11 cellular contexts compared by ENCODE assay signal in the genomic region with DNA sequence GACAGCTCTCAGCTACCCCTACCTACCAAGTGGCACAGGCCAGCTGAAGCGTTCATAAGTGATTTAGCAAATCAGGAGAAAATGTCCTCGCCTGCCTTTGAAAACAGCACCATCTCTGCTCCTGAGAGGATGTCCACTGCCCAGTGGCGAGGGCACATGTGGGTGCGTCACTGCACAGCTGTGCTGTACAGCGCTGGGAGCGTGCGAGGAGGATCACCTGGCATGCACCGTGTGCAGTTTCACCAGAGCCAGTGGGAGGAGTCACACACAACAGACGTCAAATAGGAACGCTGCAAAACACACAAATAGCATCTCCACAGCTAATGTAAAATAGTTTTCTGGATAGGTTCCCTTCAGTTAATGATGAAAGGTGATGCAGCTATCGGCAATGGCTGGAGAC.
DNase-seq lines count a peak whose midpoint lies in the region; ATAC-seq, FAIRE-seq and TF ChIP-seq lines count a peak whose summit lies in the region.
"Had no signal": no experiment of that assay in that cellular context is flagged by ENCODE, and none has a peak within 500 bp of the region (broad histone marks: within the 10 kb centered on the region; RNA-seq: fewer than 3 reads in every experiment).

No MANE protein-coding gene starts in this region.

- TF ChIP-seq CTCF in neutrophil (IDR thresholded peaks at IDR 0.05) (no peak), uterus (IDR thresholded peaks at IDR 0.05) (no peak)

- peak overlapping the region; percentile 27 to 48 for H3K4me3 ChIP-seq in duodenal mucosa (ENCODE audit: low read depth in 1 of 2, low read length in 2 of 2)
- H3K4me3 ChIP-seq in neutrophil (ENCODE audit: low read depth in 1 of 2, low read length in 1 of 2), result no peak overlapping the region
- no peak overlapping the region for H3K4me3 ChIP-seq in uterus

- H3K27me3 ChIP-seq in duodenal mucosa (ENCODE audit: control insufficient read depth in 1 of 2, insufficient read depth in 2 of 2, low read length in 2 of 2), result no peaks in the 10 kb centered on the region
- H3K27me3 ChIP-seq in neutrophil, result no peaks in the 10 kb centered on the region
- H3K27me3 ChIP-seq in uterus, result no peaks in the 10 kb centered on the region

- intact Hi-C loops in uterus (cut with DNase I; ENCODE audit: low total_unique reads), result no loop called here

- H3K36me3 ChIP-seq in duodenal mucosa (ENCODE audit: control insufficient read depth in 1 of 2, insufficient read depth in 2 of 2, low read length in 2 of 2) (no peaks in the 10 kb centered on the region), neutrophil (peaks cover 36% of the 10 kb centered on the region), uterus (no peaks in the 10 kb centered on the region)

- FAIRE-seq in frontal cortex (lab: Jason Lieb, UNC), result no peak

- peak overlapping the region in 1 of 2 donors; percentile 41 for H3K9ac ChIP-seq in duodenal mucosa (ENCODE audit: low read depth in 1 of 2, low read length in 2 of 2)

- DNase-seq in DMS79 treated with DMSO at 0.1 percent for 48 hours (lab: John Stamatoyannopoulos, UW) (peak; percentile 92), NCI-H2196 treated with DMSO at 0.1 percent for 48 hours (lab: John Stamatoyannopoulos, UW; ENCODE audit: unreplicated experiment) (peak; percentile 70), uterus (no peak), AML-193 (lab: John Stamatoyannopoulos, UW) (no peak), frontal cortex (ENCODE audit: low spot score in 2 of 2) (no peak)
- DNase-seq: activated B cell treated with CpG ODN at 0.5 μM for 24 hours; activated naive CD4-positive, alpha-beta T cell treated with anti-CD3 and anti-CD28 coated beads, Interleukin-2, amount 10 ng/mL, durations not matched to agents 7 days and 5 days; EL had no signal

- peaks cover 0 to 15% of the 10 kb centered on the region in 2 donors for H3K4me1 ChIP-seq in duodenal mucosa (ENCODE audit: control insufficient read depth in 1 of 2, insufficient read depth in 2 of 2, low read length in 2 of 2)
- peaks cover 56 to 65% of the 10 kb centered on the region in 2 experiments for H3K4me1 ChIP-seq in neutrophil (ENCODE audit: control insufficient read depth in 1 of 2, insufficient read depth in 1 of 2, low read depth in 1 of 2, low read length in 1 of 2)
- no peaks in the 10 kb centered on the region for H3K4me1 ChIP-seq in uterus

- H3K9me3 ChIP-seq in duodenal mucosa (ENCODE audit: control insufficient read depth in 1 of 2, low read length in 2 of 2), result no peaks in the 10 kb centered on the region
- H3K9me3 ChIP-seq in neutrophil, result no peaks in the 10 kb centered on the region
- no peaks in the 10 kb centered on the region for H3K9me3 ChIP-seq in uterus

- ATAC-seq in HG02840 (IDR thresholded peaks at IDR 0.05; ENCODE audit: low FRiP score, unreplicated experiment), result no peak

- no peak for TF ChIP-seq POLR2A in uterus (IDR thresholded peaks at IDR 0.05)

- H3K27ac ChIP-seq in duodenal mucosa (ENCODE audit: low read depth, low read length) (no peak overlapping the region), neutrophil (peak overlapping the region; percentile 36), uterus (no peak overlapping the region)

Comparison
In these comparisons a context has a peak if more than half of its experiments do, and no peak if none do; other contexts are left out.
1. DNase-seq: peak in DMS79 treated with DMSO at 0.1 percent for 48 hours (single experiment) and NCI-H2196 treated with DMSO at 0.1 percent for 48 hours (single experiment); none in uterus (0 of 2), AML-193 (0 of 2) and frontal cortex (0 of 2).
2. H3K4me3 ChIP-seq: peak in duodenal mucosa (2 of 2); none in neutrophil (0 of 2) and uterus (0 of 2).